8 cellular contexts compared by ENCODE assay signal in genomic region chr10:96130326-96130758, GRCh38. TPM values are rescaled to one million over a fixed set of nuclear protein-coding genes. Genes with fewer than 3 reads are reported as not detected.
DNase-seq lines count a peak whose midpoint lies in the region; ATAC-seq lines count a peak whose summit lies in the region.

No MANE protein-coding gene starts in this region.

- intact Hi-C loops in activated CD4-positive, alpha-beta T cell treated with anti-CD3 and anti-CD28 coated beads, Interleukin-2, amount 10 ng/mL, durations not matched to agents 24 days and 14 days (cut with micrococcal nuclease): loop anchor here (1.0 to 5.0 kb wide), 5 partner anchors 8 to 438 kb away; partner anchors contain the start of genes CC2D2B and TCTN3

- H2BK120ac ChIP-seq in mesendoderm (ENCODE audit: low read depth, low read length): peak overlapping the region; percentile 63

- no CpG with 5 or more reads among the region's 38 CpGs for WGBS in mesendoderm (ENCODE audit: extremely low coverage, insufficient coverage, low lambda C conversion rate)

- peak overlapping the region; percentile 98 for H2BK5ac ChIP-seq in mesendoderm (ENCODE audit: low read length)

- peaks cover 30% of the 10 kb centered on the region for H3K4me1 ChIP-seq in ACC112 (ENCODE audit: control insufficient read depth, insufficient read depth, low read length, unreplicated experiment)
- H3K4me1 ChIP-seq in mesendoderm (ENCODE audit: control insufficient read depth, low read depth, low read length): no peaks in the 10 kb centered on the region

- H3K27me3 Mint-ChIP-seq in activated CD4-positive, alpha-beta T cell treated with anti-CD3 and anti-CD28 coated beads, Interleukin-2, amount 10 ng/mL, durations not matched to agents 24 days and 14 days: peaks cover 25% of the 10 kb centered on the region

- H3K27me3 ChIP-seq in ACC112 (ENCODE audit: insufficient read depth, low read length) (no peaks in the 10 kb centered on the region), mesendoderm (ENCODE audit: insufficient read depth, low read length, poor library complexity) (no peaks in the 10 kb centered on the region)

- H3K36me3 ChIP-seq in ACC112 (ENCODE audit: insufficient read depth, low read length) (peaks cover 7% of the 10 kb centered on the region; the same call in 1 of the 2 replicates), mesendoderm (ENCODE audit: control insufficient read depth, insufficient read depth, low read length) (no peaks in the 10 kb centered on the region)

- no peak overlapping the region for H3K23ac ChIP-seq in mesendoderm (ENCODE audit: low read length)

- H3K4me3 ChIP-seq in ACC112 (ENCODE audit: low read depth, low read length) (peak overlapping the region; percentile 86), mesendoderm (ENCODE audit: low read length) (peak overlapping the region; percentile 85)

- H3K56ac ChIP-seq in mesendoderm (ENCODE audit: low read length): peak overlapping the region; percentile 96

- peak overlapping the region; percentile 71 for H2AFZ ChIP-seq in ACC112 (ENCODE audit: low read length, unreplicated experiment)

- H3K27ac ChIP-seq in ACC112 (ENCODE audit: low read depth, low read length): peak overlapping the region; percentile 89
- peak overlapping the region; percentile 95 for H3K27ac ChIP-seq in mesendoderm (ENCODE audit: low read depth, low read length)

- peak overlapping the region; percentile 94 for H3K4me3 Mint-ChIP-seq in activated CD4-positive, alpha-beta T cell treated with anti-CD3 and anti-CD28 coated beads, Interleukin-2, amount 10 ng/mL, durations not matched to agents 24 days and 14 days

- no peaks in the 10 kb centered on the region for H3K79me2 ChIP-seq in ACC112 (ENCODE audit: control insufficient read depth, insufficient read depth, low read length, unreplicated experiment)
- H3K79me2 ChIP-seq in mesendoderm (ENCODE audit: control insufficient read depth, insufficient read depth, low read length): no peaks in the 10 kb centered on the region

- H3K4me1 Mint-ChIP-seq in activated CD4-positive, alpha-beta T cell treated with anti-CD3 and anti-CD28 coated beads, Interleukin-2, amount 10 ng/mL, durations not matched to agents 24 days and 14 days: peaks cover 22% of the 10 kb centered on the region

- no peak overlapping the region for H2AK5ac ChIP-seq in mesendoderm (ENCODE audit: low read length)

- H3K9ac ChIP-seq in mesendoderm (ENCODE audit: low read length): peak overlapping the region; percentile 90

- H3K79me1 ChIP-seq in mesendoderm (ENCODE audit: low read length): peaks cover 3% of the 10 kb centered on the region

- peak; percentile 52 to 78 for DNase-seq in NCI-H446 (lab: John Stamatoyannopoulos, UW)
- peak; percentile 93 for DNase-seq in activated CD4-positive, alpha-beta T cell treated with anti-CD3 and anti-CD28 coated beads, Interleukin-2, amount 10 ng/mL, durations not matched to agents 24 days and 14 days
- DNase-seq in ecto neural progenitor cell (ENCODE audit: low spot score): peak; percentile 87
- DNase-seq in mesendoderm: peak; percentile 95
- DNase-seq in stimulated activated CD8-positive, alpha-beta memory T cell treated with anti-CD3 and anti-CD28 coated beads, Interleukin-2, amount 100 ng/mL, for 48 hours (ENCODE audit: low read depth in 2 of 2): peak; percentile 56 to 68

- peak overlapping the region; percentile 88 for H3K18ac ChIP-seq in mesendoderm (ENCODE audit: low read length)

- no peak overlapping the region for H2BK15ac ChIP-seq in mesendoderm (replicated peaks; ENCODE audit: low read depth)

- H3K9me3 Mint-ChIP-seq in activated CD4-positive, alpha-beta T cell treated with anti-CD3 and anti-CD28 coated beads, Interleukin-2, amount 10 ng/mL, durations not matched to agents 24 days and 14 days: peaks cover 15% of the 10 kb centered on the region

- peak overlapping the region; percentile 98 for H3K27ac Mint-ChIP-seq in activated CD4-positive, alpha-beta T cell treated with anti-CD3 and anti-CD28 coated beads, Interleukin-2, amount 10 ng/mL, durations not matched to agents 24 days and 14 days

- H4K5ac ChIP-seq in mesendoderm (ENCODE audit: low read length): peak overlapping the region; percentile 92

- peak; percentile 36 for ATAC-seq in GM18858 (IDR thresholded peaks at IDR 0.05; ENCODE audit: unreplicated experiment)
- peak; percentile 60 for ATAC-seq in HG03039 (IDR thresholded peaks at IDR 0.05; ENCODE audit: unreplicated experiment)

- peaks cover 33% of the 10 kb centered on the region for H3K36me3 Mint-ChIP-seq in activated CD4-positive, alpha-beta T cell treated with anti-CD3 and anti-CD28 coated beads, Interleukin-2, amount 10 ng/mL, durations not matched to agents 24 days and 14 days (ENCODE audit: low read depth)

- H3K4ac ChIP-seq in mesendoderm (ENCODE audit: low read depth, low read length): peak overlapping the region; percentile 93

- peak overlapping the region; percentile 48 for H3K4me2 ChIP-seq in mesendoderm (ENCODE audit: low read length)

- peak overlapping the region; percentile 43 for H4K8ac ChIP-seq in mesendoderm (ENCODE audit: low read depth, low read length)

RNA-seq across cellular contexts. Expression of gene ZNF518A, which starts 0.2 kb away (rescaled TPM):
- 16.9 and 17.2 TPM in 2 replicates for total RNA-seq in activated CD4-positive, alpha-beta T cell treated with anti-CD3 and anti-CD28 coated beads, Interleukin-2, amount 10 ng/mL, durations not matched to agents 24 days and 14 days
- polyA plus RNA-seq in mesendoderm (2013, experiment 1 of 2): 15.2 TPM
- polyA plus RNA-seq in mesendoderm (2013, experiment 2 of 2): 15.2 TPM

Comparison
In these comparisons a context has a peak if more than half of its experiments do, and no peak if none do; other contexts are left out.
1. Peak in every context shown above with its lines: DNase-seq, ATAC-seq, H3K4me3 ChIP-seq and H3K27ac ChIP-seq.